ENCODE assay signal across 11 cellular contexts in genomic region chr22:31085928-31086327, GRCh38. TPM values are rescaled to one million over a fixed set of nuclear protein-coding genes. Genes with fewer than 3 reads are reported as not detected.
DNase-seq lines count a peak whose midpoint lies in the region; ATAC-seq, FAIRE-seq and TF ChIP-seq lines count a peak whose summit lies in the region.
"Had no signal": no experiment of that assay in that cellular context is flagged by ENCODE, and none has a peak within 500 bp of the region (broad histone marks: within the 10 kb centered on the region; RNA-seq: fewer than 3 reads in every experiment).

No MANE protein-coding gene starts in this region.

- peak in 1 of 2 donors; percentile 6 for DNase-seq in heart right ventricle
- DNase-seq in left ventricle myocardium superior = no peak
- DNase-seq in breast epithelium (ENCODE audit: low spot score in 2 of 2) = no peak
- DNase-seq in mesothelial cell of epicardium (ENCODE audit: low spot score in 2 of 2, unreplicated experiment in 2 of 2) = no peak
- no peak for DNase-seq in upper lobe of right lung
- DNase-seq in GM19239 (ENCODE audit: insufficient read length, low spot score) = no peak
- no peak for DNase-seq in frontal cortex (ENCODE audit: low spot score in 2 of 2)
- DNase-seq: NCI-H2107 had no signal

- TF ChIP-seq CTCF in heart right ventricle (IDR thresholded peaks at IDR 0.05) (no peak), breast epithelium (IDR thresholded peaks at IDR 0.05) (no peak), mesothelial cell of epicardium (IDR thresholded peaks at IDR 0.05; ENCODE audit: unreplicated experiment) (no peak), upper lobe of right lung (IDR thresholded peaks at IDR 0.05) (no peak)

- 69 to 74% methylated on average over 3 of the region's 3 CpGs for WGBS in heart right ventricle, 2 donors

- peaks cover 2% of the 10 kb centered on the region for H3K36me3 Mint-ChIP-seq in mesothelial cell of epicardium

- peak overlapping the region; percentile 87 to 98 (median 96) for H3K27ac ChIP-seq in heart right ventricle
- H3K27ac ChIP-seq in breast epithelium = peak overlapping the region; percentile 94 to 97
- H3K27ac ChIP-seq in upper lobe of right lung = peak overlapping the region; percentile 94

- ATAC-seq in heart right ventricle = no peak
- no peak for ATAC-seq in left ventricle myocardium superior
- ATAC-seq in upper lobe of right lung = no peak
- no peak for ATAC-seq in HG02571 (IDR thresholded peaks at IDR 0.05; ENCODE audit: unreplicated experiment)

- H3K4me3 Mint-ChIP-seq in mesothelial cell of epicardium = peak overlapping the region; percentile 76

- H3K9me3 ChIP-seq in heart right ventricle (no peaks in the 10 kb centered on the region), breast epithelium (no peaks in the 10 kb centered on the region), upper lobe of right lung (no peaks in the 10 kb centered on the region)

- H3K27me3 ChIP-seq in heart right ventricle (no peaks in the 10 kb centered on the region), breast epithelium (no peaks in the 10 kb centered on the region), upper lobe of right lung (no peaks in the 10 kb centered on the region)

- H3K4me3 ChIP-seq in heart right ventricle = peak overlapping the region in 9 of 10 donors; percentile 55 to 91 (median 75)
- peak overlapping the region; percentile 58 to 85 (median 69) for H3K4me3 ChIP-seq in breast epithelium
- H3K4me3 ChIP-seq in upper lobe of right lung = peak overlapping the region; percentile 91

- H3K4me1 ChIP-seq in heart right ventricle (peaks cover 10 to 84% (median 48%) of the 10 kb centered on the region in 9 donors), breast epithelium (peaks cover 0 to 29% of the 10 kb centered on the region in 2 donors), upper lobe of right lung (peaks cover 41% of the 10 kb centered on the region)

- no peak overlapping the region for H3K27ac Mint-ChIP-seq in mesothelial cell of epicardium

- H3K4me1 Mint-ChIP-seq in mesothelial cell of epicardium = peaks cover 33% of the 10 kb centered on the region

- no peak for FAIRE-seq in GM19239 (lab: Jason Lieb, UNC)
- no peak for FAIRE-seq in frontal cortex (lab: Jason Lieb, UNC)

- intact Hi-C loops in heart right ventricle (cut with DNase I) (loop anchor here (1.0 to 10.0 kb wide), 9 partner anchors 61 to 149 kb away; partner anchors contain the start of genes MORC2 (in 1 of the 10) and TUG1 (in 1 of the 10)), left ventricle myocardium superior (cut with micrococcal nuclease) (no loop called here), breast epithelium (cut with DNase I; ENCODE audit: low total_unique reads) (loop anchor here (2.0 kb wide), 1 partner anchor 139 kb away; no protein-coding TSS in a partner anchor), upper lobe of right lung (cut with DNase I) (no loop called here)

- H3K9me3 Mint-ChIP-seq in mesothelial cell of epicardium = no peaks in the 10 kb centered on the region

- TF ChIP-seq POLR2A in breast epithelium (IDR thresholded peaks at IDR 0.05) = no peak

- H3K36me3 ChIP-seq in heart right ventricle (peaks cover 0 to 68% (median 30%) of the 10 kb centered on the region in 9 donors), breast epithelium (peaks cover 4% of the 10 kb centered on the region), upper lobe of right lung (peaks cover 31% of the 10 kb centered on the region)

- no peaks in the 10 kb centered on the region for H3K27me3 Mint-ChIP-seq in mesothelial cell of epicardium (ENCODE audit: low read depth)

RNA-seq across cellular contexts. Expression of gene SMTN, which starts 4.8 kb away (rescaled TPM):
- total RNA-seq in heart right ventricle (100 to 1,000 TPM; 146 to 290 (median 204) TPM), left ventricle myocardium superior (278 TPM), breast epithelium (10 to 100 TPM; 13.9 to 54.1 (median 41.6) TPM), mesothelial cell of epicardium (67.0 to 72.7 TPM (median 72.2 TPM) in 3 replicates), upper lobe of right lung (71.6 TPM), frontal cortex (9.0 TPM)
- 100 to 1,000 TPM in 1 of 2 donors, 10 to 100 TPM in 1; 64.2 to 398 TPM for polyA plus RNA-seq in heart right ventricle

RNA-seq across cellular contexts. Expression of gene SELENOM, which starts 21.4 kb away (rescaled TPM):
- total RNA-seq in heart right ventricle (10 to 100 TPM; 21.5 to 73.9 (median 45.3) TPM), left ventricle myocardium superior (32.9 TPM), breast epithelium (100 to 1,000 TPM; 297 to 485 (median 411) TPM), mesothelial cell of epicardium (38.8 to 40.9 TPM (median 39.7 TPM) in 3 replicates), upper lobe of right lung (89.0 TPM), frontal cortex (11.8 TPM)
- polyA plus RNA-seq in heart right ventricle = 100 to 1,000 TPM; 122 to 134 TPM

RNA-seq across cellular contexts. Expression of gene INPP5J, which starts 36.8 kb away (rescaled TPM):
- total RNA-seq in heart right ventricle (10 to 100 TPM; 15.2 to 31.7 (median 19.3) TPM), left ventricle myocardium superior (15.7 TPM), breast epithelium (10 to 100 TPM in 1 of 3 donors, 1 to 10 TPM in 1, not detected in 1; 7.5 to 15.2 TPM), mesothelial cell of epicardium (8.6 to 10.8 TPM (median 9.3 TPM) in 3 replicates), upper lobe of right lung (4.5 TPM), frontal cortex (2.0 TPM)
- 10 to 100 TPM in 1 of 2 donors, 1 to 10 TPM in 1; 7.9 to 14.0 TPM for polyA plus RNA-seq in heart right ventricle
- total RNA-seq: mononuclear cell had no signal

RNA-seq across cellular contexts. Expression of gene PLA2G3, which starts 54.4 kb away (rescaled TPM):
- total RNA-seq in heart right ventricle (not detected), left ventricle myocardium superior (not detected), breast epithelium (not detected), mesothelial cell of epicardium (0.11 to 0.29 TPM (median 0.20 TPM) in 3 replicates), upper lobe of right lung (6.9 TPM), frontal cortex (under 0.01 TPM)
- polyA plus RNA-seq in heart right ventricle = under 1 TPM in 1 of 2 donors, not detected in 1; 0.01 TPM
- total RNA-seq: cerebellum, mononuclear cell had no signal

Comparison
In these comparisons a context has a peak if more than half of its experiments do, and no peak if none do; other contexts are left out.
1. intact Hi-C loops: an anchor here in heart right ventricle (1.0 to 10.0 kb wide) and breast epithelium (2.0 kb wide); none called in left ventricle myocardium superior and upper lobe of right lung.